ENCODE assay signal across 34 cellular contexts in the genomic region with DNA sequence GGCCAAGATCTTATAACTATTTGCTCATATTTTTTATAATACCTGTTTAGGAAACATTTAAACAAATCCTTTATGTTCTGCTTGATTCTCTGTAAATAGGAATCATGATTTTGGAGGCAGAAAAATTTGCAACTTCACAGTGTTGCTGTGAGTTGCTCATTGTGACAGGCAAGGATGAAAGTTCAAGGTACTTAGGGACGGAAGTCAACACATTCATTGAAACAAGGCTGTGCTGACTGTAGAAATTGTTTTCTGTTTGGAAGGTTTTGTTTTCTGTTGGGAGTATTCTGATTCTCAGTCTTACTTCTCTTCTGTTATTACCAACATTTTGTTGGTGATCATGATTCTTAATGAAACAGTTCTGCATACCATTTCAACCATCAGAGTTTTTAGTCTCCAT.
"Had no signal": no experiment of that assay in that cellular context is flagged by ENCODE, and none has a peak within 500 bp of the region (broad histone marks: within the 10 kb centered on the region; RNA-seq: fewer than 3 reads in every experiment).

No MANE protein-coding gene starts in this region.

- H3K27ac ChIP-seq: KMS-11 had no signal

- H3K9ac ChIP-seq: KMS-11 had no signal

- DNase-seq: Karpas-422, Kasumi-1, MG63, MM.1S, MV-4-11, NCI-H1048, NCI-H1092, NCI-H1092 treated with DMSO at 0.1 percent for 48 hours, NCI-H1105, NCI-H1105 treated with DMSO at 0.1 percent for 48 hours, NCI-H1417, NCI-H1417 treated with DMSO at 0.1 percent for 48 hours, NCI-H1436, NCI-H1436 treated with DMSO at 0.1 percent for 48 hours, NCI-H146, NCI-H1694, NCI-H1694 treated with DMSO at 0.1 percent for 48 hours, NCI-H187, NCI-H187 treated with DMSO at 0.1 percent for 48 hours, NCI-H1930, NCI-H2029, NCI-H2029 treated with DMSO at 0.1 percent for 48 hours, NCI-H2081, NCI-H2081 treated with DMSO at 0.1 percent for 48 hours, NCI-H2107, NCI-H2171, NCI-H2171 treated with DMSO at 0.1 percent for 48 hours, NCI-H2227 treated with DMSO at 0.1 percent for 48 hours, NCI-H226, NCI-H345, NCI-H446, NCI-H446 treated with DMSO at 0.1 percent for 48 hours, NCI-H510A had no signal

- H3K4me3 ChIP-seq: MG63 had no signal

- H3K4me2 ChIP-seq: KMS-11 had no signal

- H3K36me3 ChIP-seq: MG63 had no signal

- H3K27me3 ChIP-seq: MG63 had no signal
